In the genomic region with DNA sequence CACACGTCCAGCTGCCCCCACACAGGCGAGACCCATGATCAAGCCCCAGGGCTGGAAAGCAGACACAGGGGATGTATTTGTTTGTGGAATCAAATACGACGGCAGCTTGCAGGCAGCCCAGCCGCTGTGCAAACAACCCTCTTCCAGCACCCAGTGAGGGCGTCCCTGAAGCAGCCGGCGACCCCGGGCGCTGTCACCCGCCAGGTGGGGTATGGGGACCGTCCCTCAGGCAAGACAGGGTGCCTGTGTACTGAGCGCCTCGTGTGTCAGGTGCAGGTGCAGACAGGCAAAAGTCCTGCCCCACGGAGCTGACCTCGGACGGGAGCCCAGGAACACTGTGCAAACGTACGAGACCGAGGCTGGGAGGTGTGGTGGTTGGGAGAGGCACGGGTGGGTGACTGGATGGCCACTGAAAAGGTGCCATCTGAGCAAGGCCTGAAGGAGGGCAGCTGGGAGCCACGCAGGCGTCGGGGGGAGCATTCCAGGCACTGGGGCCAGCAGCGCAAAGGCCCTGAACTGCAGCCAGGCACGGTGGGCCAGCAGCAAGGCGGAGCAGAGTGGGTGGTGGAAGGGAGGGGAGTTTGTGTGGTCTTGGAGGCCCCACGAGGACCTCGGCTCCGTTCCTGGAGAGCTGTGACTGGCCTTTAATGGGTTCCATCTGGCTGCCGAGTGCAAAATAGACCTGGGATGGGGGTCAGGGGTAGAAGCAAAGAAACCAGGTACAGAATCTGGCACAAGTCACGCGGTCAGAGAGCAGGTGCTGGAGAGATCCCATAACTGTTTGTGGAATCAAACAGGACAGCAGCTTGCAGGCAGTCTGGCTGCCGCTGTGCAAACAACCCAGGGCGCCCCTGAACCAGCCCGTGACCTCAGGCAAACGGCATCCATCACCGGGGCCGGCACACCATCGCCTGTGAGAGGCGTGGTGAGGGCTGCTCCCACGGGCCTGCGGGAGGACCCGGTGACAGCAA, we compare ENCODE assay signal across 21 cellular contexts. TPM values are rescaled to one million over a fixed set of nuclear protein-coding genes. Genes with fewer than 3 reads are reported as not detected.
DNase-seq lines count a peak whose midpoint lies in the region; ATAC-seq and TF ChIP-seq lines count a peak whose summit lies in the region.
"Had no signal": no experiment of that assay in that cellular context is flagged by ENCODE, and none has a peak within 500 bp of the region (broad histone marks: within the 10 kb centered on the region; RNA-seq: fewer than 3 reads in every experiment).

No MANE protein-coding gene starts in this region.

- H3K27me3 ChIP-seq in Panc1 (ENCODE audit: control insufficient read depth, insufficient read depth, low read length) (no peaks in the 10 kb centered on the region), right lobe of liver (no peaks in the 10 kb centered on the region)
- H3K27me3 ChIP-seq: hepatocyte had no signal

- H2AFZ ChIP-seq in OCI-LY7 (ENCODE audit: low read length): no peak overlapping the region
- H2AFZ ChIP-seq: hepatocyte had no signal

- CTCF ChIA-PET in Panc1 (lab: Charles Lee): no interaction called here
- CTCF ChIA-PET in OCI-LY7 (lab: Charles Lee; ENCODE audit: unreplicated experiment): no interaction called here

- H3K4me3 ChIP-seq in Panc1 (ENCODE audit: low read depth in 2 of 2, low read length in 2 of 2) (no peak overlapping the region), right lobe of liver (no peak overlapping the region), OCI-LY7 (ENCODE audit: low read depth, low read length, poor library complexity, severe bottlenecking) (no peak overlapping the region)
- H3K4me3 ChIP-seq: coronary artery, hepatocyte had no signal

- H4K20me1 ChIP-seq in OCI-LY7 (ENCODE audit: insufficient read depth, low read length): no peaks in the 10 kb centered on the region; the same call in 1 of the 2 replicates

- H3K9me3 ChIP-seq in Panc1 (ENCODE audit: control insufficient read depth, insufficient read depth, low read depth, low read length): no peaks in the 10 kb centered on the region
- no peaks in the 10 kb centered on the region for H3K9me3 ChIP-seq in right lobe of liver
- H3K9me3 ChIP-seq in OCI-LY7 (ENCODE audit: low read length): no peaks in the 10 kb centered on the region

- 37% methylated on average over 13 of the region's 44 CpGs for WGBS in right lobe of liver (ENCODE audit: insufficient coverage, low coverage, low lambda C conversion rate, missing lambda C conversion rate)

- TF ChIP-seq CTCF in Panc1 (IDR thresholded peaks at IDR 0.05) (no peak), right lobe of liver (IDR thresholded peaks at IDR 0.05) (no peak), OCI-LY7 (conservative IDR thresholded peaks at IDR 0.05; ENCODE audit: low read length) (no peak)

- H3K9me2 ChIP-seq in OCI-LY7 (ENCODE audit: insufficient read depth, low read length): no peaks in the 10 kb centered on the region

- DNase-seq in DMS153 (lab: John Stamatoyannopoulos, UW) (peak; percentile 73), NCI-H1092 (lab: John Stamatoyannopoulos, UW) (peak; percentile 71), Panc1 (ENCODE audit: low read depth, low spot score) (no peak), right lobe of liver (no peak), OCI-LY7 (ENCODE audit: low spot score) (no peak)
- DNase-seq: activated CD4-positive, CD25-positive, alpha-beta regulatory T cell; activated CD8-positive, alpha-beta memory T cell treated with anti-CD3 and anti-CD28 coated beads for 24 hours; activated T-cell treated with anti-CD3 and anti-CD28 coated beads, Interleukin-2, amount 50 U/mL, for 72 hours; AML-193; Calu3; islet precursor cell; MV-4-11; natural killer cell; NCI-H446; SIG-M5; stimulated activated CD8-positive, alpha-beta memory T cell treated with anti-CD3 and anti-CD28 coated beads, Interleukin-4, amount 100 ng/mL, for 48 hours; T-helper 17 cell had no signal

- no peak for TF ChIP-seq POLR2A in right lobe of liver (IDR thresholded peaks at IDR 0.05)

- no peaks in the 10 kb centered on the region for H3K79me2 ChIP-seq in OCI-LY7 (ENCODE audit: insufficient read depth, low read depth, low read length)
- H3K79me2 ChIP-seq: hepatocyte had no signal

- no peak for ATAC-seq in Panc1
- ATAC-seq in right lobe of liver: peak in 3 of 4 donors; percentile 27 to 74 (median 31)
- ATAC-seq in GM18909 (IDR thresholded peaks at IDR 0.05; ENCODE audit: poor library complexity, unreplicated experiment): no peak
- no peak for ATAC-seq in HG03378 (IDR thresholded peaks at IDR 0.05; ENCODE audit: unreplicated experiment)
- ATAC-seq: activated T-cell treated with anti-CD3 and anti-CD28 coated beads, Interleukin-2, amount 50 U/mL, for 72 hours; natural killer cell; T-helper 17 cell had no signal

- in situ Hi-C loops in Panc1 (cut with HindIII; ENCODE audit: low pct_unique_long_range_greater_than_20kb, low sequenced_read_pairs): no loop called here

- no peaks in the 10 kb centered on the region for H3K36me3 ChIP-seq in Panc1 (ENCODE audit: control insufficient read depth, insufficient read depth, low read length)
- H3K36me3 ChIP-seq in right lobe of liver: no peaks in the 10 kb centered on the region
- H3K36me3 ChIP-seq in OCI-LY7 (ENCODE audit: insufficient read depth, low read length): no peaks in the 10 kb centered on the region

- POLR2A ChIA-PET in Panc1 (lab: Charles Lee) (interaction anchor here (0.6 kb wide), 1 partner anchor 157 kb away, joined by 4 read pairs; no protein-coding TSS in a partner anchor), OCI-LY7 (lab: Charles Lee) (no interaction called here)

- H3K4me2 ChIP-seq in OCI-LY7 (ENCODE audit: low read length): no peak overlapping the region
- H3K4me2 ChIP-seq: hepatocyte had no signal

- H3K4me1 ChIP-seq in Panc1 (ENCODE audit: control insufficient read depth, insufficient read depth, low read length) (peaks cover 48% of the 10 kb centered on the region), right lobe of liver (no peaks in the 10 kb centered on the region), OCI-LY7 (ENCODE audit: insufficient read depth, low read length, poor library complexity, severe bottlenecking) (peaks cover 15% of the 10 kb centered on the region)

- intact Hi-C loops in Panc1 (cut with micrococcal nuclease; ENCODE audit: unreplicated experiment) (no loop called here), right lobe of liver (cut with DNase I) (no loop called here), OCI-LY7 (cut with micrococcal nuclease; ENCODE audit: unreplicated experiment) (no loop called here)

- H3K27ac ChIP-seq in Panc1 (ENCODE audit: low read length) (peak overlapping the region; percentile 83), right lobe of liver (no peak overlapping the region), OCI-LY7 (ENCODE audit: low read depth, low read length, poor library complexity, severe bottlenecking) (no peak overlapping the region)
- H3K27ac ChIP-seq: coronary artery, hepatocyte had no signal

- BruUV-seq in Panc1 (replicated peaks; lab: Mats Ljungman, UMichigan) (no TSS peak), OCI-LY7 (replicated peaks; lab: Mats Ljungman, UMichigan) (no TSS peak)

RNA-seq across cellular contexts. Expression of a gene that starts 48.3 kb away (rescaled TPM):
- total RNA-seq in Panc1 (2021; ENCODE audit: unreplicated experiment) (13.7 TPM), right lobe of liver (1 to 10 TPM; 2.5 to 9.8 (median 4.2) TPM), OCI-LY7 (2022) (30.8 and 48.0 TPM in 2 replicates)
- polyA plus RNA-seq in Panc1 (2012; ENCODE audit: insufficient read length): 22.0 TPM
- 1.1 and 2.2 TPM in 2 replicates for total RNA-seq in OCI-LY7 (2014; rRNA removed; shearing (Covaris generic))
- total RNA-seq: Calu3 had no signal

Comparison
In these comparisons a context has a peak if more than half of its experiments do, and no peak if none do; other contexts are left out.
1. DNase-seq: peak in DMS153 (single experiment) and NCI-H1092 (single experiment); none in Panc1 (single experiment), right lobe of liver (0 of 3) and OCI-LY7 (single experiment).
2. ATAC-seq: peak in right lobe of liver (3 of 4); none in Panc1 (single experiment), GM18909 (single experiment) and HG03378 (single experiment).